Comparison of ENCODE assay signal across 8 cellular contexts in the genomic region with DNA sequence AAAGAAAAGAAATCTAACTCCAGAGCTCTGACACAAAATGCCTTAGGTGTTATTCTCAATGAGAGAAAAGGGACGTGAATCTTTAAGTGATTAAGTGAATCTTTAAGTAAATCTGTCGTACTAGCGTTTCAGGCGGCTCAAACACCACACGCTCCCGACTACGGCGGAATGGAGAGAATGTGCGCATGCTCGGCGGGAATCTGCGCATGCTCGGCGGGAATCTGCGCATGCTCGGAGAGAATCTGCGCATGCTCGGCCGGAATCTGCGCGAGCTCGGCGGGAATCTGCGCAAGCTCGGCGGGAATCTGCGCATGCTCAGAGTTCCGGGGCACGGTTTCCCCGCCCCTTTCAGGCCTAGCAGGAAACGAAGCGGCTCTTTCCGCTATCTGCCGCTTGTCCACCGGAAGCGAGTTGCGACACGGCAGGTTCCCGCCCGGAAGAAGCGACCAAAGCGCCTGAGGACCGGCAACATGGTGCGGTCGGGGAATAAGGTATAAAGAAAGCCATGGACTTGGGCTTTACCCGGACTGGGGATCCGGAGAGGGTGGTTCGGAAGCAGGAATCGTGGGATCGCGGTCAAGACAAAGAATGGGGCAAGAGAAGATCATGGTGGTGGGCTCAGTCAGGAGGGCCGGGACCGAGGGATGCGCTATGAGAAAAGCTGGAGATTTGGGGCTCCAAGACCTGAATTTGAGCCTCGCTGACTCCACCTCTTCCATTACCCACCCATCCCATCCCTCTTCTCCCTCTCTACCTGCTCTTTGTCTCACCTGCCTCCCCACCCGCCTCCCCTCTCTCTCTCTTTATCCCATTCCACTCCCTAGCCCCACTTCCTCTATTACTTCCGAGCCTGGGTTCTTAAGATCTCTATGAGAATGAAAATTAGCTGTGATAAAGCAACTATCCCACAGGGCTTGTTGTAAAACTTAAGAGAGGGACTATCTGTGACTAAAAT. TPM values are rescaled to one million over a fixed set of nuclear protein-coding genes. Genes with fewer than 3 reads are reported as not detected.
DNase-seq lines count a peak whose midpoint lies in the region; ATAC-seq and FAIRE-seq lines count a peak whose summit lies in the region.

A gene (plus strand): TSS at position 382 of the 955 bp plus-strand sequence. CDS start 89 bp downstream, at position 471.

- peaks cover 12% of the 10 kb centered on the region; the same call in 1 of the 2 replicates for H4K20me1 ChIP-seq in Karpas-422 (ENCODE audit: insufficient read depth, low read depth, low read length)

- no peak within 1 kb of the TSS for H2AFZ ChIP-seq in Karpas-422 (ENCODE audit: low read length)

- FAIRE-seq in RCC 7860 (lab: Jason Lieb, UNC): peak; percentile 81

- H3K27ac ChIP-seq in Karpas-422 (ENCODE audit: low read length): peak within 1 kb of the TSS; percentile 87
- peak within 1 kb of the TSS; percentile 92 to 97 for H3K27ac ChIP-seq in esophagus (ENCODE audit: low read depth in 2 of 2, low read length in 1 of 2)

- H3K9me2 ChIP-seq in Karpas-422 (replicated peaks; ENCODE audit: insufficient read depth, low read length): no peaks in the 10 kb centered on the region

- H3K9ac ChIP-seq in Karpas-422 (ENCODE audit: low read length) (peak within 1 kb of the TSS; percentile 98), mucosa of stomach (ENCODE audit: low read length) (peak within 1 kb of the TSS; percentile 99)

- DNase-seq in DMS53 treated with DMSO at 0.1 percent for 48 hours (lab: John Stamatoyannopoulos, UW; ENCODE audit: unreplicated experiment): peak; percentile 85
- peak; percentile 99 for DNase-seq in Karpas-422
- DNase-seq in RCC 7860 (ENCODE audit: low spot score): peak; percentile 93
- DNase-seq in activated T-cell treated with anti-CD3 and anti-CD28 coated beads, Interleukin-2, amount 50 U/mL, for 48 hours: peak; percentile 97 to 99
- peak; percentile 99 for DNase-seq in stimulated activated CD8-positive, alpha-beta memory T cell treated with anti-CD3 and anti-CD28 coated beads, Interleukin-4, amount 100 ng/mL, for 48 hours

- H3K4me2 ChIP-seq in Karpas-422 (ENCODE audit: low read depth, low read length, poor library complexity, severe bottlenecking): peak within 1 kb of the TSS; percentile 94

- ATAC-seq in GM21825 (IDR thresholded peaks at IDR 0.05; ENCODE audit: unreplicated experiment): peak; percentile 55

- no peaks in the 10 kb centered on the region for H3K27me3 ChIP-seq in Karpas-422 (ENCODE audit: low read length)
- H3K27me3 ChIP-seq in esophagus (ENCODE audit: control insufficient read depth in 1 of 2, insufficient read depth in 2 of 2, low read length in 2 of 2): no peaks in the 10 kb centered on the region
- H3K27me3 ChIP-seq in mucosa of stomach (ENCODE audit: control insufficient read depth, insufficient read depth, low read length): no peaks in the 10 kb centered on the region

- H3K4me3 ChIP-seq in Karpas-422 (ENCODE audit: low read length) (peak within 1 kb of the TSS; percentile 95), esophagus (ENCODE audit: low read depth in 1 of 2, low read length in 2 of 2) (peak within 1 kb of the TSS; percentile 77 to 96), mucosa of stomach (ENCODE audit: low read length) (peak within 1 kb of the TSS; percentile 96)

- peaks cover 44% of the 10 kb centered on the region for H3K4me1 ChIP-seq in Karpas-422 (ENCODE audit: low read length)
- H3K4me1 ChIP-seq in esophagus (ENCODE audit: control insufficient read depth in 2 of 2, insufficient read depth in 2 of 2, low read length in 1 of 2): peaks cover 0 to under 1% of the 10 kb centered on the region in 2 donors
- peaks cover 31% of the 10 kb centered on the region for H3K4me1 ChIP-seq in mucosa of stomach (ENCODE audit: control insufficient read depth, insufficient read depth, low read length)

- no peaks in the 10 kb centered on the region for H3K9me3 ChIP-seq in Karpas-422 (ENCODE audit: low read length)
- H3K9me3 ChIP-seq in esophagus (ENCODE audit: control insufficient read depth in 2 of 2, insufficient read depth in 1 of 2, low read depth in 1 of 2, low read length in 1 of 2): no peaks in the 10 kb centered on the region
- H3K9me3 ChIP-seq in mucosa of stomach (ENCODE audit: control insufficient read depth, low read length): no peaks in the 10 kb centered on the region

- H3K36me3 ChIP-seq in Karpas-422 (ENCODE audit: insufficient read depth, low read length) (peaks cover 36% of the 10 kb centered on the region), esophagus (ENCODE audit: control insufficient read depth in 2 of 2, insufficient read depth in 2 of 2, low read length in 1 of 2) (peaks cover 5 to 6% of the 10 kb centered on the region in 2 donors), mucosa of stomach (ENCODE audit: control insufficient read depth, insufficient read depth, low read length) (no peaks in the 10 kb centered on the region)

- WGBS in esophagus, 2 donors: 0% methylated on average over 54 to 57 of the region's 57 CpGs

- H3K79me2 ChIP-seq in Karpas-422 (ENCODE audit: low read length): peaks cover 34% of the 10 kb centered on the region

RNA-seq across cellular contexts. Expression of the gene that starts here (rescaled TPM):
- total RNA-seq in Karpas-422 (2014; rRNA removed; shearing (Covaris generic); ENCODE audit: low replicate concordance): 102 and 107 TPM in 2 replicates
- 100 to 1,000 TPM in 1 of 2 donors, 10 to 100 TPM in 1; 57.9 to 100 TPM for polyA plus RNA-seq in esophagus

Comparison
In these comparisons a context has a peak if more than half of its experiments do, and no peak if none do; other contexts are left out.
1. Peak in every context shown above with its lines: DNase-seq, ATAC-seq, H3K4me3 ChIP-seq and H3K27ac ChIP-seq.